In the genomic region with DNA sequence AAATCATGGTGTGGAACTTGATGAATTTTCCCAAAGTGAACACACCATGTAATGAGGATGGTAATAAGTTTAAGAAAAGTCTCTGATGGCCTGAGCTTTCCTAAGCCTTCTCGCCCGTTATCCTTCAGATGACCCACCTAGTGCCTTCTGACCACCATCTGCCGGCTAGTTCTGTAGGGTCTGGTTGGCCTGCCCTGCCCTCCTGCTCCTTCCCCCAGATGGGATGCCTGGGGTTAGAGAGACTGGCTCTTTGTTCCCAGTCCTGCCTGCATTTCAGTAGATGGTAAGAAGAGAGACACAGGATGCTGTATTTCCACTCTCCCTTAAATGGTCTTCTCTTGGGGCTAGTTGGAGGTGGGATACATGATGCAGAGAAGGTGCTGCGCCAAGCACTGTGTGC, we compare ENCODE assay signal across 30 cellular contexts.
"Had no signal": no experiment of that assay in that cellular context is flagged by ENCODE, and none has a peak within 500 bp of the region (broad histone marks: within the 10 kb centered on the region; RNA-seq: fewer than 3 reads in every experiment).

No MANE protein-coding gene starts in this region.

- H3K27ac ChIP-seq: body of pancreas, cardiac muscle cell, colonic mucosa, gastrocnemius medialis, hepatocyte, parathyroid adenoma, psoas muscle, tibial nerve had no signal

- DNase-seq: activated CD4-positive, alpha-beta T cell treated with anti-CD3 and anti-CD28 coated beads for 48 hours; activated CD4-positive, alpha-beta T cell treated with anti-CD3 and anti-CD28 coated beads, Interleukin-2, amount 50 U/mL, for 48 hours; activated CD8-positive, alpha-beta memory T cell treated with anti-CD3 and anti-CD28 coated beads for 24 hours; activated effector memory CD4-positive, alpha-beta T cell treated with Interleukin-2 at 50 U/mL for 16 hours; activated naive CD4-positive, alpha-beta T cell treated with Interleukin-2 at 50 U/mL for 16 hours; anterior cingulate cortex; body of pancreas; cerebellar nuclear complex; colonic mucosa; effector CD8-positive, alpha-beta T cell; gastrocnemius medialis; left cardiac atrium; mammary epithelial cell; naive thymus-derived CD4-positive, alpha-beta T cell; occipital lobe; psoas muscle; stimulated activated CD4-positive, alpha-beta T cell treated with anti-CD3 and anti-CD28 coated beads, Interleukin-1b, Interleukin-23, amount 100 ng/mL, for 48 hours; stimulated activated naive CD4-positive, alpha-beta T cell treated with Interleukin-2 at 50 U/mL for 16 hours; T-helper 1 cell had no signal

- H3K36me3 ChIP-seq: cardiac muscle cell, colonic mucosa, gastrocnemius medialis, tibial nerve had no signal

- H3K9me3 Mint-ChIP-seq: mesothelial cell of epicardium; T-helper 2 cell treated with Interferon-gamma antibody and Interleukin-4, amounts not matched to agents 5 μg/mL and 100 μg/mL, for 36 hours had no signal

- H3K4me3 ChIP-seq: body of pancreas, cardiac muscle cell, colonic mucosa, gastrocnemius medialis, hepatocyte, psoas muscle, smooth muscle cell, tibial nerve had no signal

- H2AFZ ChIP-seq: hepatocyte, parathyroid adenoma had no signal

- H3K79me2 ChIP-seq: hepatocyte, parathyroid adenoma had no signal

- H3K36me3 Mint-ChIP-seq: activated naive CD8-positive, alpha-beta T cell had no signal

- H3K27me3 ChIP-seq: body of pancreas, colonic mucosa, gastrocnemius medialis, hepatocyte, tibial nerve had no signal

- H3K4me3 Mint-ChIP-seq: activated naive CD8-positive, alpha-beta T cell; mesothelial cell of epicardium; naive thymus-derived CD4-positive, alpha-beta T cell; T-helper 2 cell treated with Interferon-gamma antibody and Interleukin-4, amounts not matched to agents 5 μg/mL and 100 μg/mL, for 36 hours had no signal

- FAIRE-seq: endometrium, keratinocyte had no signal

- H3K4me2 ChIP-seq: hepatocyte, smooth muscle cell had no signal

- ATAC-seq: activated CD4-positive, CD25-positive, alpha-beta regulatory T cell treated with anti-CD3 and anti-CD28 coated beads, Interleukin-2, amount 50 U/mL, for 24 hours; body of pancreas; gastrocnemius medialis; left cardiac atrium; naive thymus-derived CD4-positive, alpha-beta T cell; psoas muscle had no signal

- H3K4me1 ChIP-seq: body of pancreas, colonic mucosa, parathyroid adenoma, psoas muscle had no signal

- H3K27ac Mint-ChIP-seq: activated naive CD8-positive, alpha-beta T cell; mesothelial cell of epicardium; naive thymus-derived CD4-positive, alpha-beta T cell; T-helper 2 cell treated with Interferon-gamma antibody and Interleukin-4, amounts not matched to agents 5 μg/mL and 100 μg/mL, for 36 hours had no signal

- H3K9ac ChIP-seq: parathyroid adenoma had no signal

- H3K9me3 ChIP-seq: body of pancreas, colonic mucosa, gastrocnemius medialis, psoas muscle had no signal
